In genomic region chr6:37239511-37239910, GRCh38 we compare ENCODE assay signal across 1 cellular context.
TF ChIP-seq lines count a peak whose summit lies in the region.

No MANE protein-coding gene starts in this region.

TF ChIP-seq in GM12878, 131 proteins besides CTCF, POLR2A, EP300 and RAD21:
- TF ChIP-seq MTA3 (IDR thresholded peaks at IDR 0.05; ENCODE audit: borderline replicate concordance, low read length): 0 out of 2 replicates have a peak, but pooled peaks have one; percentile 1
- TF ChIP-seq SRF (IDR thresholded peaks at IDR 0.05; ENCODE audit: low read depth in 2 of 2, low read length in 2 of 2): no peak
TF ChIP-seq in GM12878: peak in this region for 1.
